6 cellular contexts compared by ENCODE assay signal in the genomic region with DNA sequence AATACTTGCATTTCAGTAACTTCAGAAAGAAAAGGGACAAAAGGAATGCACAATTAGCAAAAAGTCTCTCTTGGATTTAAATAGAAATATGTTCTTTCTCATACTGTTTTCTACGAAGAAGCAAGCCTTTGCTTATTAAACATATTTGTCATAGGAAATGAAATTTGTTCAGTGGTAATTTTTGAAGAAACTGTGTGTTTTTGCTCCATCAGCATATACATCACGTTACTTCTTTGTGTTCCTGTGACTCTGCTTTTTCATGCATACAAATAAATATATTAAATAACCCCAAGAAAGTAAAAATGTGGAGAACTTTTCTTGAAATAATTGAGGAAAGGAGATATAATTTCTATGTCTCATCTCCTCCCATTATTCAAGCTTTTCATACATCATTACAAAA. TPM values are rescaled to one million over a fixed set of nuclear protein-coding genes. Genes with fewer than 3 reads are reported as not detected.
"Had no signal": no experiment of that assay in that cellular context is flagged by ENCODE, and none has a peak within 500 bp of the region (broad histone marks: within the 10 kb centered on the region; RNA-seq: fewer than 3 reads in every experiment).

No MANE protein-coding gene starts in this region.

- H3K36me3 Mint-ChIP-seq: IgD-negative memory B cell had no signal

- H3K9ac ChIP-seq: KMS-11 had no signal

- FAIRE-seq: HTR-8/SVneo had no signal

- H3K27ac Mint-ChIP-seq: IgD-negative memory B cell had no signal

- H3K4me2 ChIP-seq: KMS-11 had no signal

- H3K27ac ChIP-seq: HL-60, KMS-11 had no signal

- DNase-seq: KBM-7, KG1 had no signal

- H3K4me1 Mint-ChIP-seq: IgD-negative memory B cell had no signal

- H3K4me3 Mint-ChIP-seq: IgD-negative memory B cell had no signal

RNA-seq across cellular contexts. Expression of gene CD163L1, which starts 39.7 kb away (rescaled TPM):
- polyA plus RNA-seq: IgD-negative memory B cell had no signal
